7 cellular contexts compared by ENCODE assay signal in the genomic region with DNA sequence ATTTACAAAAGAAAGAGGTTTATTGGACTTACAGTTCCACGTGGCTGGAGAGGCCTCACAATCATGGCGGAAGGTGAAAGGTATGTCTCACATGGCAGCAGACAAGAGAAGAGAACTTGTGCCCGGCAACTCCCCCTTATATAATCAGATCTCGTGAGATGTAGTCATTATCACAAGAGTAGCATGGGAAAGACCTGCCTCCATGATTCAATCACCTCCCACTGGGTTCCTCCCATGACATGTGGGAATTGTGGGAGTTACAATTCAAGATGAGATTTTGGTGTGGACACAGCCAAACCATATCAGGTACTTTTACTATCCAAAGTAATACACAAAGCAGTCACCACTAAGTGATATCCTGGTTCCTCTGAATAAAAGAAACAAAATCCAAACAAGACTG.
DNase-seq lines count a peak whose midpoint lies in the region; ATAC-seq, FAIRE-seq and TF ChIP-seq lines count a peak whose summit lies in the region.
"Not testable (repeated sequence)": the region's sequence is repeated elsewhere in the genome, so short reads cannot be mapped to it uniquely, and the experiment has no call there.

No MANE protein-coding gene starts in this region.

- not testable (repeated sequence) for H3K27me3 ChIP-seq in BLaER1 treated with 17β-estradiol and CSF1 and Interleukin-3, amounts not matched to agents 10 nM and 100 nM; astrocyte (ENCODE audit: insufficient read depth, low read length); cardiac muscle cell; upper lobe of left lung

- ATAC-seq in upper lobe of left lung (ENCODE audit: low FRiP score in 2 of 2): not testable (repeated sequence)

- H3K4me3 ChIP-seq in BLaER1 treated with 17β-estradiol and CSF1 and Interleukin-3, amounts not matched to agents 10 nM and 100 nM; astrocyte (ENCODE audit: insufficient read depth, low read depth, low read length); cardiac muscle cell; kidney (ENCODE audit: low read length in 2 of 2); upper lobe of left lung: not testable (repeated sequence)

- in situ Hi-C loops in SK-MEL-5 (cut with HindIII; ENCODE audit: low pct_unique_long_range_greater_than_20kb, low sequenced_read_pairs): not testable (repeated sequence)

- H3K36me3 ChIP-seq in BLaER1 treated with 17β-estradiol and CSF1 and Interleukin-3, amounts not matched to agents 10 nM and 100 nM; astrocyte (ENCODE audit: insufficient read depth, low read length); cardiac muscle cell; kidney (ENCODE audit: control insufficient read depth in 1 of 2, insufficient read depth in 2 of 2, low read length in 2 of 2); upper lobe of left lung: not testable (repeated sequence)

- TF ChIP-seq CTCF in astrocyte (IDR thresholded peaks at IDR 0.05; ENCODE audit: insufficient read depth, low read depth, low read length); cardiac muscle cell (IDR thresholded peaks at IDR 0.05; ENCODE audit: low read depth, low read length); kidney (IDR thresholded peaks at IDR 0.05; ENCODE audit: borderline replicate concordance, extremely low read depth, insufficient read depth); nephron (IDR thresholded peaks at IDR 0.05; ENCODE audit: unreplicated experiment in 3 of 3); upper lobe of left lung (IDR thresholded peaks at IDR 0.05): not testable (repeated sequence)

- peak overlapping the region in 1 of 11 experiments; percentile 40; a peak in 1 of 22 replicates for H3K27ac ChIP-seq in BLaER1 treated with 17β-estradiol and CSF1 and Interleukin-3, amounts not matched to agents 10 nM and 100 nM
- not testable (repeated sequence) for H3K27ac ChIP-seq in astrocyte (ENCODE audit: low read depth, low read length)
- H3K27ac ChIP-seq in cardiac muscle cell (peak overlapping the region; percentile 53), kidney (ENCODE audit: low read depth in 2 of 2, low read length in 2 of 2) (peak overlapping the region; percentile 17 to 39), upper lobe of left lung (peak overlapping the region; percentile 5 to 84 (median 36))

- peaks cover 18 to 49% (median 33%) of the 10 kb centered on the region in 10 experiments; a peak in 19 of 20 replicates for H3K4me1 ChIP-seq in BLaER1 treated with 17β-estradiol and CSF1 and Interleukin-3, amounts not matched to agents 10 nM and 100 nM
- not testable (repeated sequence) for H3K4me1 ChIP-seq in astrocyte (ENCODE audit: insufficient read depth, low read length); kidney (ENCODE audit: control insufficient read depth in 1 of 2, insufficient read depth in 1 of 2, low read depth in 1 of 2, low read length in 2 of 2)
- H3K4me1 ChIP-seq in cardiac muscle cell (ENCODE audit: low read depth) (peaks cover 13% of the 10 kb centered on the region), upper lobe of left lung (peaks cover 0 to 11% (median 7%) of the 10 kb centered on the region in 4 donors)

- not testable (repeated sequence) for H3K9me3 ChIP-seq in BLaER1 treated with 17β-estradiol and CSF1 and Interleukin-3, amounts not matched to agents 10 nM and 100 nM (replicated peaks in 1 of 11); astrocyte (ENCODE audit: insufficient read depth, low read depth, low read length); cardiac muscle cell (ENCODE audit: low read depth); kidney (ENCODE audit: control insufficient read depth in 1 of 2, low read length in 2 of 2); upper lobe of left lung

- not testable (repeated sequence) for FAIRE-seq in astrocyte (lab: Jason Lieb, UNC); kidney (lab: Jason Lieb, UNC)

- peak overlapping the region; percentile 1 to 43 (median 23); a peak in 14 of 22 replicates for H3K4me2 ChIP-seq in BLaER1 treated with 17β-estradiol and CSF1 and Interleukin-3, amounts not matched to agents 10 nM and 100 nM
- not testable (repeated sequence) for H3K4me2 ChIP-seq in astrocyte (ENCODE audit: low read length)

- 0 out of 22 replicates have a peak overlapping the region, but pooled peaks of 1 of the 11 experiments have one; percentile 0 for H3K9ac ChIP-seq in BLaER1 treated with 17β-estradiol and CSF1 and Interleukin-3, amounts not matched to agents 10 nM and 100 nM
- H3K9ac ChIP-seq in astrocyte (ENCODE audit: low read length); kidney (ENCODE audit: low read length in 2 of 2): not testable (repeated sequence)

- H3K4me1 Mint-ChIP-seq in astrocyte (ENCODE audit: low read depth, unreplicated experiment): peaks cover 12% of the 10 kb centered on the region
- peaks cover 46% of the 10 kb centered on the region for H3K4me1 Mint-ChIP-seq in nephron

- TF ChIP-seq EP300 in upper lobe of left lung (IDR thresholded peaks at IDR 0.05): not testable (repeated sequence)

- not testable (repeated sequence) for TF ChIP-seq POLR2A in upper lobe of left lung (IDR thresholded peaks at IDR 0.05)

- not testable (repeated sequence) for H2AFZ ChIP-seq in astrocyte (ENCODE audit: low read depth, low read length)

- not testable (repeated sequence) for H4K20me1 ChIP-seq in BLaER1 treated with 17β-estradiol and CSF1 and Interleukin-3, amounts not matched to agents 10 nM and 100 nM; astrocyte (ENCODE audit: insufficient read depth, low read length)

- intact Hi-C loops in kidney (cut with DNase I): not testable (repeated sequence)

- H3K79me2 ChIP-seq in astrocyte (ENCODE audit: insufficient read depth, low read length): not testable (repeated sequence)

- H3K27ac Mint-ChIP-seq in astrocyte (ENCODE audit: unreplicated experiment) (peak overlapping the region; percentile 27), nephron (peak overlapping the region; percentile 82 to 91 (median 85))

- DNase-seq in SK-MEL-5 (ENCODE audit: low read depth, low spot score): peak; percentile 14
- DNase-seq in astrocyte (ENCODE audit: low read depth); cardiac muscle cell (ENCODE audit: low read depth in 1 of 2, low spot score in 1 of 2); kidney; upper lobe of left lung: not testable (repeated sequence)

- H3K9me3 Mint-ChIP-seq in astrocyte (ENCODE audit: unreplicated experiment); nephron: not testable (repeated sequence)

- not testable (repeated sequence) for H3K27me3 Mint-ChIP-seq in astrocyte (ENCODE audit: low read depth, unreplicated experiment); nephron (ENCODE audit: low read depth)

- H3K4me3 Mint-ChIP-seq in astrocyte (ENCODE audit: unreplicated experiment); nephron: not testable (repeated sequence)

- WGBS in upper lobe of left lung, 2 donors: 82 to 83% methylated on average over 4 of the region's 4 CpGs

- not testable (repeated sequence) for H3K36me3 Mint-ChIP-seq in astrocyte (ENCODE audit: low read depth, unreplicated experiment); nephron (ENCODE audit: low read depth)
